9 cellular contexts compared by ENCODE assay signal in the genomic region with DNA sequence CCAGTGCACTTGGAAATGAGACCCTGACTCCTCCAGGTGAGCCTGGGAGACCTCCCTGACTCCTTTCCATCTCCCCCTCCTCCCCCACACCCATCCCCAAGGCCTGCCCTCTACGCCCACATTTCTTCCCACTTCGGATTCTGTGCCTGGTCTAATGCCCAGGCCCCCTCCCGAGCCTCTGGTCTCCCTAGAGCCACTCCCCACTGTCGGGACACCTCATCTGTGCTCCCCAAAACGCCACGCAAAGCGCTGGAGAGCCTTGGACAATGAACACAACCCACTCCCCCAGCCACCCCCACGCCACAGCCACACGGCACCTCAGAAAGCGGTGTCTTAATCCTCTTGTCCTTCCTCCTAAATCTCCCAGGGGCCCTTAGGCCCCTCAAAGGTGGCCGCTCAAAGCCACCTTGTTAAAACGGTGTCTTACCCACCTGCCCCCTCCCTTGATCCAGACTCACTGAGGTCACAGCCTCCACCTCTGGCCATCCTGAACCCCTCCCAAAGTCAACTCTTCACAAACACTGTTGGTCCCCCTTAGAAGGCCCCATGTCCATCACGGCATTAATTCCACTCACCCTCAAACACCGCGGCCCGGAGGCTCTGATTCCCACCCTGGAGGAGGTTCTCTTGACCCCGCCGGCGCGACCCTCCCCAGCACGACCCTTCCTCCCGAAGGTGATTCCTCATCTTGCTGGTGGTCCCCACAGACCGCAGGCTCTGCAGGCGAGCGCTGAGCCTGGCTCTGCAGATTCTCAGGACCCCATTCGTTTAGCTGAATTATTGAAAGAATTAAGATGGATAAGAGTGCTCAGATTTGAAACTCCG. TPM values are rescaled to one million over a fixed set of nuclear protein-coding genes. Genes with fewer than 3 reads are reported as not detected.
DNase-seq lines count a peak whose midpoint lies in the region; ATAC-seq, FAIRE-seq and TF ChIP-seq lines count a peak whose summit lies in the region.
"Not testable (repeated sequence)": the region's sequence is repeated elsewhere in the genome, so short reads cannot be mapped to it uniquely, and the experiment has no call there.
"Had no signal": no experiment of that assay in that cellular context is flagged by ENCODE, and none has a peak within 500 bp of the region (broad histone marks: within the 10 kb centered on the region; RNA-seq: fewer than 3 reads in every experiment).

No MANE protein-coding gene starts in this region.

- POLR2A ChIA-PET in HEK293 (lab: Yijun Ruan, JAX): not testable (repeated sequence)
- POLR2A ChIA-PET in activated CD4-positive, alpha-beta T cell treated with anti-CD3 and anti-CD28 coated beads, Interleukin-2, amount 10 ng/mL, durations not matched to agents 7 days and 5 days (lab: Charles Lee): interaction anchor here (0.7 kb wide), 1 partner anchor 155 kb away, joined by 3 read pairs; no protein-coding TSS in a partner anchor

- CTCF ChIA-PET in HEK293 (lab: Yijun Ruan, JAX): interaction anchor here (0.7 to 1.1 kb wide), 3 partner anchors 18 to 152 kb away, joined by 3 read pairs; no protein-coding TSS in a partner anchor
- CTCF ChIA-PET in activated CD4-positive, alpha-beta T cell treated with anti-CD3 and anti-CD28 coated beads, Interleukin-2, amount 10 ng/mL, durations not matched to agents 7 days and 5 days (lab: Charles Lee): interaction anchor here (0.8 to 2.5 kb wide), 6 partner anchors 10 to 111 kb away, joined by 3 to 13 read pairs (median 3); no protein-coding TSS in a partner anchor

- in situ Hi-C loops in astrocyte of the cerebellum (cut with HindIII; ENCODE audit: low sequenced_read_pairs): not testable (repeated sequence)

- peaks cover 60% of the 10 kb centered on the region for H3K4me1 Mint-ChIP-seq in activated CD4-positive, alpha-beta T cell treated with anti-CD3 and anti-CD28 coated beads, Interleukin-2, amount 10 ng/mL, durations not matched to agents 7 days and 5 days
- peaks cover 46% of the 10 kb centered on the region for H3K4me1 Mint-ChIP-seq in neural crest cell
- peaks cover 61% of the 10 kb centered on the region for H3K4me1 Mint-ChIP-seq in stimulated activated effector memory CD8-positive, alpha-beta T cell treated with anti-CD3 and anti-CD28 coated beads, Interleukin-12 subunit alpha, Interleukin-12 subunit beta, amount 100 ng/mL, for 72 hours

- not testable (repeated sequence) for H3K36me3 ChIP-seq in HEK293 (ENCODE audit: control insufficient read depth in 2 of 2, insufficient read depth in 1 of 2, low read length in 2 of 2); kidney (ENCODE audit: control insufficient read depth in 1 of 2, insufficient read depth in 2 of 2, low read length in 2 of 2)

- peak overlapping the region; percentile 65 for H3K4me3 ChIP-seq in AG10803 (ENCODE audit: low read length)
- not testable (repeated sequence) for H3K4me3 ChIP-seq in HEK293 (ENCODE audit: low read depth, low read length)
- peak overlapping the region; percentile 54 for H3K4me3 ChIP-seq in astrocyte of the cerebellum (ENCODE audit: low read depth, low read length)
- peak overlapping the region; percentile 78 for H3K4me3 ChIP-seq in epithelial cell of proximal tubule (ENCODE audit: low read depth, low read length)
- peak overlapping the region; percentile 71 to 79 for H3K4me3 ChIP-seq in kidney (ENCODE audit: low read length in 2 of 2)

- not testable (repeated sequence) for H3K27ac ChIP-seq in HEK293 (ENCODE audit: extremely low read depth, low read depth, low read length)
- peak overlapping the region; percentile 63 to 85 for H3K27ac ChIP-seq in kidney (ENCODE audit: low read depth in 2 of 2, low read length in 2 of 2)

- H3K4me3 Mint-ChIP-seq in activated CD4-positive, alpha-beta T cell treated with anti-CD3 and anti-CD28 coated beads, Interleukin-2, amount 10 ng/mL, durations not matched to agents 7 days and 5 days: peak overlapping the region; percentile 99
- peak overlapping the region; percentile 90 for H3K4me3 Mint-ChIP-seq in neural crest cell
- H3K4me3 Mint-ChIP-seq in stimulated activated effector memory CD8-positive, alpha-beta T cell treated with anti-CD3 and anti-CD28 coated beads, Interleukin-12 subunit alpha, Interleukin-12 subunit beta, amount 100 ng/mL, for 72 hours: peak overlapping the region; percentile 98

- not testable (repeated sequence) for H3K27me3 Mint-ChIP-seq in activated CD4-positive, alpha-beta T cell treated with anti-CD3 and anti-CD28 coated beads, Interleukin-2, amount 10 ng/mL, durations not matched to agents 7 days and 5 days
- H3K27me3 Mint-ChIP-seq in neural crest cell (ENCODE audit: low read depth): peaks cover 28% of the 10 kb centered on the region

- not testable (repeated sequence) for DNase-seq in AG10803 (ENCODE audit: low read depth); activated CD4-positive, alpha-beta T cell treated with anti-CD3 and anti-CD28 coated beads, Interleukin-2, amount 10 ng/mL, durations not matched to agents 7 days and 5 days; astrocyte of the cerebellum (ENCODE audit: low read depth); epithelial cell of proximal tubule (ENCODE audit: low read depth); kidney; neural crest cell (ENCODE audit: low read depth, low spot score)
- DNase-seq in stimulated activated effector memory CD8-positive, alpha-beta T cell treated with anti-CD3 and anti-CD28 coated beads, Interleukin-12 subunit alpha, Interleukin-12 subunit beta, amount 100 ng/mL, for 72 hours (ENCODE audit: low spot score in 2 of 2): peak in 1 of 2 donors; percentile 64

- not testable (repeated sequence) for H3K9me3 ChIP-seq in HEK293 (ENCODE audit: control insufficient read depth, insufficient read depth, low read depth, low read length); kidney (ENCODE audit: control insufficient read depth in 1 of 2, low read length in 2 of 2)

- FAIRE-seq in kidney (lab: Jason Lieb, UNC): not testable (repeated sequence)

- TF ChIP-seq CTCF in AG10803 (conservative IDR thresholded peaks at IDR 0.05; ENCODE audit: low read length); HEK293 (tag by site-specific recombination; IDR thresholded peaks at IDR 0.05); astrocyte of the cerebellum (IDR thresholded peaks at IDR 0.05; ENCODE audit: low read depth, low read length, missing control alignments); epithelial cell of proximal tubule (conservative IDR thresholded peaks at IDR 0.05; ENCODE audit: low read depth, low read length); kidney (IDR thresholded peaks at IDR 0.05; ENCODE audit: borderline replicate concordance, extremely low read depth, insufficient read depth); neural crest cell (conservative IDR thresholded peaks at IDR 0.05): not testable (repeated sequence)

- H3K4me1 ChIP-seq in HEK293 (ENCODE audit: control insufficient read depth, insufficient read depth, low read length); kidney (ENCODE audit: control insufficient read depth in 1 of 2, insufficient read depth in 1 of 2, low read depth in 1 of 2, low read length in 2 of 2): not testable (repeated sequence)

- peaks cover 53% of the 10 kb centered on the region for H3K36me3 Mint-ChIP-seq in activated CD4-positive, alpha-beta T cell treated with anti-CD3 and anti-CD28 coated beads, Interleukin-2, amount 10 ng/mL, durations not matched to agents 7 days and 5 days (ENCODE audit: low read depth)
- H3K36me3 Mint-ChIP-seq in neural crest cell (ENCODE audit: low read depth): not testable (repeated sequence)
- peaks cover 66% of the 10 kb centered on the region for H3K36me3 Mint-ChIP-seq in stimulated activated effector memory CD8-positive, alpha-beta T cell treated with anti-CD3 and anti-CD28 coated beads, Interleukin-12 subunit alpha, Interleukin-12 subunit beta, amount 100 ng/mL, for 72 hours

- not testable (repeated sequence) for ATAC-seq in stimulated activated effector memory CD8-positive, alpha-beta T cell treated with anti-CD3 and anti-CD28 coated beads, Interleukin-12 subunit alpha, Interleukin-12 subunit beta, amount 100 ng/mL, for 72 hours

- H3K9me3 Mint-ChIP-seq in activated CD4-positive, alpha-beta T cell treated with anti-CD3 and anti-CD28 coated beads, Interleukin-2, amount 10 ng/mL, durations not matched to agents 7 days and 5 days; neural crest cell; stimulated activated effector memory CD8-positive, alpha-beta T cell treated with anti-CD3 and anti-CD28 coated beads, Interleukin-12 subunit alpha, Interleukin-12 subunit beta, amount 100 ng/mL, for 72 hours: not testable (repeated sequence)

- peak overlapping the region; percentile 94 for H3K27ac Mint-ChIP-seq in activated CD4-positive, alpha-beta T cell treated with anti-CD3 and anti-CD28 coated beads, Interleukin-2, amount 10 ng/mL, durations not matched to agents 7 days and 5 days
- H3K27ac Mint-ChIP-seq in neural crest cell (ENCODE audit: unreplicated experiment): not testable (repeated sequence)
- H3K27ac Mint-ChIP-seq in stimulated activated effector memory CD8-positive, alpha-beta T cell treated with anti-CD3 and anti-CD28 coated beads, Interleukin-12 subunit alpha, Interleukin-12 subunit beta, amount 100 ng/mL, for 72 hours: peak overlapping the region; percentile 95

- intact Hi-C loops in kidney (cut with DNase I): not testable (repeated sequence)

- peak overlapping the region in 1 of 2 donors; percentile 58 for H3K9ac ChIP-seq in kidney (ENCODE audit: low read length in 2 of 2)

TF ChIP-seq in HEK293, 187 proteins besides CTCF, POLR2A, EP300 and RAD21:
- TF ChIP-seq EGR2 (tag by site-specific recombination; IDR thresholded peaks at IDR 0.05; ENCODE audit: low read depth) (peak; percentile 70), ZFHX2 (tag by site-specific recombination; conservative IDR thresholded peaks at IDR 0.05) (peak; percentile 51; the same call in 1 of the 2 replicates)

RNA-seq across cellular contexts. Expression of a gene that starts 1.3 kb away (rescaled TPM):
- 10 to 100 TPM; 40.2 to 49.4 TPM for total RNA-seq in activated CD4-positive, alpha-beta T cell treated with anti-CD3 and anti-CD28 coated beads, Interleukin-2, amount 10 ng/mL, durations not matched to agents 7 days and 5 days
- total RNA-seq in epithelial cell of proximal tubule (17.4 and 29.6 TPM in 2 replicates), kidney (13.4 TPM), neural crest cell (9.2 and 9.4 TPM in 2 replicates)
- polyA plus RNA-seq in kidney (ENCODE audit: insufficient read depth, low read depth, low replicate concordance): 4.0 TPM
- total RNA-seq: MCF 10A had no signal
